In the genomic region with DNA sequence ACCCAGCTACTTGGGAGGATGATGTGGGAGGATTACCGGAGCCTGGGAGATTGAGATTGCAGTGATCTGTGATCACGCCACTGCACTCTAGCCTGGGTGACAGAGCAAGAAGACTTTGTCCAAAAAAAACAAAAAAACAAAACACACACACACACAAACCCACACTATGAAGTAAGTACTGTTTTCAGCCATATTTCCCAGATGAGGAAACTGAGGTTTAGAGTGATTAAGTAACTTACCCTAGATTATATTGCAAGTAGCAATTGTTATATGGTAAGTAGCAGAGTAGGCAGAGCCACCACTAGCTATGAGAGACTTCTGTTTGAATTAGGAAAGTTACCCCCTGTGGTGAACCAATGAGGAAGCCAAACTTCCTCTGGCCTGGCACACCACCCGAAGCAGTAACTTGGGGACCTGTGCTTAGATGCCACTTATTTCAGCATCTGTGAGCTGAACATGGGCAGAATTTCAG, we compare ENCODE assay signal across 13 cellular contexts.
DNase-seq lines count a peak whose midpoint lies in the region; ATAC-seq, FAIRE-seq and TF ChIP-seq lines count a peak whose summit lies in the region.
"Had no signal": no experiment of that assay in that cellular context is flagged by ENCODE, and none has a peak within 500 bp of the region (broad histone marks: within the 10 kb centered on the region; RNA-seq: fewer than 3 reads in every experiment).

No MANE protein-coding gene starts in this region.

- H2BK5ac ChIP-seq in H1 (ENCODE audit: low read depth, low read length), result no peak overlapping the region

- ATAC-seq in right lobe of liver (peak; percentile 33 to 49 (median 42)), HepG2 (no peak), upper lobe of left lung (ENCODE audit: low FRiP score in 2 of 2) (peak; percentile 65 to 66), SK-N-SH treated with all-trans-retinoic acid at 6 μM for 48 hours (no peak)
- ATAC-seq: activated T-cell treated with anti-CD3 and anti-CD28 coated beads, Interleukin-2, amount 50 U/mL, for 4 hours had no signal

- no peaks in the 10 kb centered on the region for H3K4me1 ChIP-seq in right lobe of liver
- H3K4me1 ChIP-seq in HepG2 (ENCODE audit: insufficient read depth, low read length), result no peaks in the 10 kb centered on the region
- H3K4me1 ChIP-seq in H1 (replicated peaks in 1 of 4; ENCODE audit: control insufficient read depth in 3 of 4, insufficient read depth in 4 of 4, low read length in 3 of 4), result peaks cover 15 to 33% (median 21%) of the 10 kb centered on the region in 4 experiments
- H3K4me1 ChIP-seq in upper lobe of left lung, result no peaks in the 10 kb centered on the region
- H3K4me1 ChIP-seq: pancreas had no signal

- H3K9ac ChIP-seq in HepG2 (ENCODE audit: insufficient read depth, low read depth, low read length), result no peak overlapping the region
- no peak overlapping the region for H3K9ac ChIP-seq in H1 (replicated peaks in 1 of 4; ENCODE audit: extremely low read depth in 1 of 4, low read depth in 3 of 4, low read length in 3 of 4)

- FAIRE-seq in HepG2 (lab: Jason Lieb, UNC), result no peak
- FAIRE-seq in H1 (lab: Jason Lieb, UNC), result peak; percentile 78
- FAIRE-seq: D721Med, pancreas had no signal

- H4K5ac ChIP-seq in H1 (ENCODE audit: insufficient read length, low read depth, low read length), result no peak overlapping the region

- H4K91ac ChIP-seq in H1 (replicated peaks; ENCODE audit: insufficient read length, low read length), result no peak overlapping the region

- H3K79me1 ChIP-seq in H1 (ENCODE audit: low read depth, low read length), result peaks cover 2% of the 10 kb centered on the region; the same call in 1 of the 2 replicates

- H3K23me2 ChIP-seq in H1 (ENCODE audit: low read depth, low read length), result no peaks in the 10 kb centered on the region

- H3K27me3 ChIP-seq in right lobe of liver (no peaks in the 10 kb centered on the region), HepG2 (ENCODE audit: control insufficient read depth in 1 of 2, insufficient read depth in 2 of 2, low read length in 2 of 2) (no peaks in the 10 kb centered on the region), H1 (replicated peaks in 1 of 4; ENCODE audit: control insufficient read depth in 3 of 4, extremely low read depth in 1 of 4, insufficient read depth in 3 of 4, low read length in 3 of 4) (no peaks in the 10 kb centered on the region), upper lobe of left lung (no peaks in the 10 kb centered on the region)
- H3K27me3 ChIP-seq: pancreas, spleen had no signal

- TF ChIP-seq EP300 in HepG2 (IDR thresholded peaks at IDR 0.05; ENCODE audit: low read depth in 2 of 2, low read length in 2 of 2), result no peak
- TF ChIP-seq EP300 in HepG2 (CRISPR knock-in tag; IDR thresholded peaks at IDR 0.05; ENCODE audit: borderline replicate concordance), result no peak
- no peak for TF ChIP-seq EP300 in H1 (IDR thresholded peaks at IDR 0.05; ENCODE audit: borderline replicate concordance in 1 of 2, low read depth in 2 of 2, low read length in 2 of 2)
- TF ChIP-seq EP300 in upper lobe of left lung (IDR thresholded peaks at IDR 0.05), result no peak

- BruUV-seq in HepG2 (replicated peaks; lab: Mats Ljungman, UMichigan), result no TSS peak

- CTCF ChIA-PET in HepG2 (lab: Yijun Ruan, JAX; ENCODE audit: low intra/inter-chr PET ratio, low total read pairs), result no interaction called here
- CTCF ChIA-PET in H1 (lab: Charles Lee; ENCODE audit: partially characterized antibody), result interaction anchor here (0.7 to 1.5 kb wide), 4 partner anchors 10 to 80 kb away, joined by 3 read pairs; no protein-coding TSS in a partner anchor

- no peak overlapping the region for H3K23ac ChIP-seq in H1 (ENCODE audit: insufficient read length)

- POLR2A ChIA-PET in HepG2 (lab: Yijun Ruan, JAX) (interaction anchor here (0.6 kb wide), 1 partner anchor 136 kb away, joined by 3 read pairs; no protein-coding TSS in a partner anchor), H1 (lab: Charles Lee; ENCODE audit: partially characterized antibody) (interaction anchor here (0.6 to 1.3 kb wide), 4 partner anchors 31 to 1061 kb away, joined by 3 to 5 read pairs (median 4); no protein-coding TSS in a partner anchor)

- TF ChIP-seq POLR2A in right lobe of liver (IDR thresholded peaks at IDR 0.05), result no peak
- no peak for TF ChIP-seq POLR2A in HepG2 (IDR thresholded peaks at IDR 0.05; ENCODE audit: insufficient read depth in 1 of 2, low read depth in 2 of 2, low read length in 2 of 2)
- TF ChIP-seq POLR2A in H1 (IDR thresholded peaks at IDR 0.05; ENCODE audit: control extremely low read depth in 1 of 2, low read depth in 2 of 2, low read length in 2 of 2), result no peak
- TF ChIP-seq POLR2A in upper lobe of left lung (IDR thresholded peaks at IDR 0.05), result no peak

- H4K20me1 ChIP-seq in HepG2 (ENCODE audit: insufficient read depth, low read length) (no peaks in the 10 kb centered on the region), H1 (replicated peaks in 1 of 2; ENCODE audit: control insufficient read depth in 1 of 2, insufficient read depth in 2 of 2, low read length in 2 of 2) (no peaks in the 10 kb centered on the region)

- H3K27ac ChIP-seq in right lobe of liver (no peak overlapping the region), HepG2 (ENCODE audit: extremely low read length, insufficient read depth, low read length) (no peak overlapping the region), H1 (ENCODE audit: low read depth, low read length) (no peak overlapping the region), upper lobe of left lung (no peak overlapping the region)
- H3K27ac ChIP-seq: pancreas had no signal

- no peak overlapping the region for H3K56ac ChIP-seq in H1 (replicated peaks; ENCODE audit: insufficient read length, low read depth, low read length)

- H2AK5ac ChIP-seq in H1 (ENCODE audit: low read depth, low read length), result no peak overlapping the region

- no peak overlapping the region for H3K18ac ChIP-seq in H1 (ENCODE audit: extremely low read depth, low read length)

- no peak for TF ChIP-seq RAD21 in HepG2 (CRISPR knock-in tag; IDR thresholded peaks at IDR 0.05)
- TF ChIP-seq RAD21 in H1 (IDR thresholded peaks at IDR 0.05 in 1 of 2, conservative IDR thresholded peaks at IDR 0.05 in 1 of 2; ENCODE audit: low read depth in 2 of 2, low read length in 2 of 2), result no peak

- DNase-seq in right lobe of liver (no peak), HepG2 (ENCODE audit: low spot score) (no peak), NOMO-1 treated with DMSO at 0.1 percent for 48 hours (lab: John Stamatoyannopoulos, UW; ENCODE audit: unreplicated experiment) (peak; percentile 81), H1 (ENCODE audit: low read depth in 1 of 2, low spot score in 2 of 2) (no peak), upper lobe of left lung (peak in 1 of 2 donors; percentile 33), posterior vena cava (ENCODE audit: low spot score) (no peak)
- DNase-seq in activated naive CD4-positive, alpha-beta T cell treated with anti-CD3 and anti-CD28 coated beads, Interleukin-2, amount 50 U/mL, for 16 hours, result no peak
- DNase-seq: activated CD4-positive, alpha-beta T cell treated with anti-CD3 and anti-CD28 coated beads for 1 hour; activated T-cell treated with anti-CD3 and anti-CD28 coated beads, Interleukin-2, amount 50 U/mL, for 4 hours; pancreas; spleen had no signal

- no peak overlapping the region for H3K4ac ChIP-seq in H1 (replicated peaks; ENCODE audit: insufficient read length, low read depth, low read length)

- 52% methylated on average over 3 of the region's 3 CpGs for WGBS in right lobe of liver (ENCODE audit: insufficient coverage, low coverage, low lambda C conversion rate, missing lambda C conversion rate)
- WGBS in HepG2 (ENCODE audit: low lambda C conversion rate), result 100% methylated on average over 2 of the region's 3 CpGs
- 80% methylated on average over 3 of the region's 3 CpGs; no CpG with 5 or more reads in 1 of the 2 experiments for WGBS in H1 (ENCODE audit: extremely low coverage in 1 of 2, insufficient coverage in 1 of 2, insufficient read length in 1 of 2, insufficient replicate concordance in 2 of 2, low coverage in 1 of 2, low lambda C conversion rate in 2 of 2, missing lambda C conversion rate in 1 of 2), 2 experiments
- WGBS in upper lobe of left lung, 2 donors, result 60 to 80% methylated on average over 3 of the region's 3 CpGs

- H2BK120ac ChIP-seq in H1 (replicated peaks; ENCODE audit: low read depth, low read length), result no peak overlapping the region

- 0 out of 2 replicates have a peak overlapping the region, but pooled peaks have one; percentile 27 for H2BK20ac ChIP-seq in H1 (ENCODE audit: low read length)

- H3K4me3 ChIP-seq in right lobe of liver (no peak overlapping the region), HepG2 (replicated peaks in 1 of 3; ENCODE audit: insufficient read depth in 1 of 3, low read depth in 2 of 3, low read length in 3 of 3) (no peak overlapping the region), H1 (ENCODE audit: extremely low read depth in 1 of 4, insufficient read depth in 2 of 4, low read depth in 3 of 4, low read length in 4 of 4) (no peak overlapping the region), upper lobe of left lung (no peak overlapping the region)
- H3K4me3 ChIP-seq: pancreas had no signal

- H3K36me3 ChIP-seq in right lobe of liver, result no peaks in the 10 kb centered on the region
- no peaks in the 10 kb centered on the region for H3K36me3 ChIP-seq in HepG2 (replicated peaks in 1 of 2; ENCODE audit: control insufficient read depth in 1 of 2, insufficient read depth in 2 of 2, low read length in 2 of 2)
- H3K36me3 ChIP-seq in H1 (ENCODE audit: control insufficient read depth in 2 of 4, insufficient read depth in 4 of 4, low read length in 3 of 4), result no peaks in the 10 kb centered on the region
- H3K36me3 ChIP-seq in upper lobe of left lung, result no peaks in the 10 kb centered on the region
- H3K36me3 ChIP-seq: pancreas, spleen had no signal

- H4K8ac ChIP-seq in H1 (ENCODE audit: extremely low read depth, insufficient read depth, low read length), result no peak overlapping the region

- peaks cover 2% of the 10 kb centered on the region for H3K79me2 ChIP-seq in HepG2 (ENCODE audit: insufficient read depth, low read length)
- H3K79me2 ChIP-seq in H1 (ENCODE audit: control insufficient read depth in 1 of 2, insufficient read depth in 2 of 2, low read length in 2 of 2), result peaks cover 0 to 60% of the 10 kb centered on the region in 2 experiments; a peak in 2 of 4 replicates

- intact Hi-C loops in right lobe of liver (cut with DNase I), result no loop called here
- intact Hi-C loops in HepG2 (cut with micrococcal nuclease; ENCODE audit: unreplicated experiment), result no loop called here
- intact Hi-C loops in posterior vena cava (cut with DNase I), result no loop called here

- no peak overlapping the region for H2BK15ac ChIP-seq in H1 (ENCODE audit: low read length)

- in situ Hi-C loops in HepG2 (cut with HindIII; ENCODE audit: extremely low pct_ligation_motif_present, low pct_unique_long_range_greater_than_20kb), result no loop called here

- no peak overlapping the region for H3K4me2 ChIP-seq in HepG2 (ENCODE audit: low read depth, low read length)
- H3K4me2 ChIP-seq in H1 (ENCODE audit: insufficient read depth in 1 of 2, low read depth in 2 of 2, low read length in 2 of 2), result no peak overlapping the region

- H3K9me3 ChIP-seq in right lobe of liver, result no peaks in the 10 kb centered on the region
- no peaks in the 10 kb centered on the region for H3K9me3 ChIP-seq in HepG2 (ENCODE audit: low read length)
- no peaks in the 10 kb centered on the region for H3K9me3 ChIP-seq in H1 (ENCODE audit: insufficient read depth in 2 of 2, low read depth in 1 of 2, low read length in 1 of 2)
- H3K9me3 ChIP-seq in upper lobe of left lung, result no peaks in the 10 kb centered on the region
- H3K9me3 ChIP-seq: pancreas, spleen had no signal

- H2BK12ac ChIP-seq in H1 (ENCODE audit: low read depth, low read length), result no peak overlapping the region

- TF ChIP-seq CTCF in right lobe of liver (IDR thresholded peaks at IDR 0.05), result no peak
- no peak for TF ChIP-seq CTCF in HepG2 (CRISPR knock-in tag; IDR thresholded peaks at IDR 0.05)
- no peak for TF ChIP-seq CTCF in H1 (IDR thresholded peaks at IDR 0.05; ENCODE audit: control extremely low read depth in 1 of 3, insufficient read depth in 1 of 3, low read depth in 1 of 3, low read length in 3 of 3)
- TF ChIP-seq CTCF in upper lobe of left lung (IDR thresholded peaks at IDR 0.05), result no peak

- H3K14ac ChIP-seq in H1 (ENCODE audit: insufficient read length), result no peak overlapping the region

- H2AFZ ChIP-seq in HepG2 (ENCODE audit: low read length), result no peak overlapping the region
- no peak overlapping the region for H2AFZ ChIP-seq in H1 (ENCODE audit: low read length)

Comparison
In these comparisons a context has a peak if more than half of its experiments do, and no peak if none do; other contexts are left out.
1. ATAC-seq: peak in right lobe of liver (4 of 4) and upper lobe of left lung (2 of 2); none in HepG2 (single experiment) and SK-N-SH treated with all-trans-retinoic acid at 6 μM for 48 hours (single experiment).